Comparison of ENCODE assay signal across 8 cellular contexts in the genomic region with DNA sequence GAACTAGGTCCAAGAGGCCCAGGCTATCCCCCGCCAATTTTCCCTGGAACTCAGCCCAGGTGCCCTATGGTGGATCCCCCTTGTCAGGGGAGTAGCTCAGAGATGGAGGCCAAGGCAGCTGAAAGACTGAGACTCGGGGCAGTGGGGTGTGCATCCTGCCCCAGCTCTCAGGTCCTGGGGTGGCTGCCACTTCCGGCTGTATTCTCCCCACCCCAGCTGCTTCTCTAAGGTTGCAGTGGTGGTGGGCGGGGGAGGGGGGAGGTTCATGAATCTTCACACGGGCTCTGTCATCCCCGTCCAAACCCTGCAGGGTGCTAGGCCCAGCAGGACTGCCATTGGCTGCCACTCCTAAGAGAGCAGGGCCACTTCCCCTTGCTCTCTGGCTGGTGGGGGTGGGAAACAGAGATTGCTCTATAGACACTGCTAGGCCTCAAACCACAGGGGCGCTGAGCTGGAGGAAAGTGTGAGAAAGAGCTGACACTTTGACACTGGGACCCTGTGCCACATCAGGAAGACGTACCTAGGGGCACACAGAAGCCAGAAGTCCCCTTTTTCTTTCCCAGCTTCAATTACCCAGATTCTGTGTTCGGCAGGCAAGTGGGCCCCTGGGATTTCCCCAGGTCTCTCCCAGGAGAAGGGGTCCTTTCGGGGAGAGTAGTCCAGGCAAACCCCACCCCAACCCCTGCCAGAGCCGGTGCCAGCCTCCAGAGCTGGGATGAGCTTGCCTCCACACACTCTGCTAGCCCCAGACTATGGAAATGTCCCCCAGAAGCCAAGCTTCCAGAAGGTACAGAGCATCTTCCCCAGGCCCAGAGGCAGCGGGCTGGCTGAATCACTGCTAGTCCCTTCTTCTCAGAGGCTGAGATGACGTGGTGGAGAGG. TPM values are rescaled to one million over a fixed set of nuclear protein-coding genes. Genes with fewer than 3 reads are reported as not detected.
DNase-seq lines count a peak whose midpoint lies in the region; ATAC-seq and TF ChIP-seq lines count a peak whose summit lies in the region.

No MANE protein-coding gene starts in this region.

- H4K20me1 ChIP-seq in hepatocyte (ENCODE audit: insufficient read depth, poor library complexity, severe bottlenecking), result no peaks in the 10 kb centered on the region

- H3K9me2 ChIP-seq in hepatocyte (replicated peaks; ENCODE audit: insufficient read depth), result no peaks in the 10 kb centered on the region

- WGBS in hepatocyte (ENCODE audit: low lambda C conversion rate, missing lambda C conversion rate), result 74% methylated on average over 10 of the region's 13 CpGs

- H3K4me3 Mint-ChIP-seq in activated naive CD8-positive, alpha-beta T cell treated with anti-CD3 and anti-CD28 coated beads for 36 hours, result peak overlapping the region; percentile 86

- peaks cover 58% of the 10 kb centered on the region for H3K36me3 Mint-ChIP-seq in activated naive CD8-positive, alpha-beta T cell treated with anti-CD3 and anti-CD28 coated beads for 36 hours

- H3K27me3 Mint-ChIP-seq in activated naive CD8-positive, alpha-beta T cell treated with anti-CD3 and anti-CD28 coated beads for 36 hours, result no peaks in the 10 kb centered on the region

- H2AFZ ChIP-seq in hepatocyte, result no peak overlapping the region

- no peaks in the 10 kb centered on the region for H3K36me3 ChIP-seq in hepatocyte (replicated peaks; ENCODE audit: insufficient read depth, low read depth)

- TF ChIP-seq CTCF in hepatocyte (IDR thresholded peaks at IDR 0.05; ENCODE audit: poor library complexity), result no peak

- no peaks in the 10 kb centered on the region for H3K9me3 Mint-ChIP-seq in activated naive CD8-positive, alpha-beta T cell treated with anti-CD3 and anti-CD28 coated beads for 36 hours

- H3K4me1 Mint-ChIP-seq in activated naive CD8-positive, alpha-beta T cell treated with anti-CD3 and anti-CD28 coated beads for 36 hours, result peaks cover 54% of the 10 kb centered on the region

- DNase-seq in T-helper 1 cell (peak; percentile 49 to 93 (median 65)), AG08396 (ENCODE audit: low spot score) (no peak), NCI-H146 treated with DMSO at 0.1 percent for 48 hours (lab: John Stamatoyannopoulos, UW; ENCODE audit: unreplicated experiment) (no peak), hepatocyte (ENCODE audit: low spot score) (no peak)
- DNase-seq in activated naive CD8-positive, alpha-beta T cell treated with anti-CD3 and anti-CD28 coated beads for 36 hours, result peak; percentile 81

- H3K4me3 ChIP-seq in skin epidermis, result peak overlapping the region; percentile 26 to 40 (median 29)
- H3K4me3 ChIP-seq in hepatocyte, result no peak overlapping the region

- no peaks in the 10 kb centered on the region for H3K9me3 ChIP-seq in hepatocyte (ENCODE audit: low read depth)

- H3K79me2 ChIP-seq in hepatocyte, result no peaks in the 10 kb centered on the region

- H3K4me2 ChIP-seq in hepatocyte, result no peak overlapping the region

- H3K27ac Mint-ChIP-seq in activated naive CD8-positive, alpha-beta T cell treated with anti-CD3 and anti-CD28 coated beads for 36 hours, result peak overlapping the region; percentile 89

- ATAC-seq in GM18873 (IDR thresholded peaks at IDR 0.05; ENCODE audit: low FRiP score, unreplicated experiment) (peak; percentile 77), HG03060 (IDR thresholded peaks at IDR 0.05; ENCODE audit: low read depth, unreplicated experiment) (peak; percentile 55)

- H3K27ac ChIP-seq in skin epidermis, result peak overlapping the region in 11 of 21 experiments; percentile 48 to 92 (median 80)
- no peak overlapping the region for H3K27ac ChIP-seq in hepatocyte

- no peaks in the 10 kb centered on the region for H3K27me3 ChIP-seq in hepatocyte

- no peaks in the 10 kb centered on the region for H3K4me1 ChIP-seq in hepatocyte (ENCODE audit: insufficient read depth)

RNA-seq across cellular contexts. Expression of a gene that starts 1.6 kb away (rescaled TPM):
- total RNA-seq in activated naive CD8-positive, alpha-beta T cell treated with anti-CD3 and anti-CD28 coated beads for 36 hours, result 100 to 1,000 TPM; 121 to 123 TPM
- 0.67 and 0.76 TPM in 2 replicates for total RNA-seq in hepatocyte
- polyA plus RNA-seq in hepatocyte, result 0.31 and 0.96 TPM in 2 replicates

RNA-seq across cellular contexts. Expression of a gene that starts 42.6 kb away (rescaled TPM):
- total RNA-seq in activated naive CD8-positive, alpha-beta T cell treated with anti-CD3 and anti-CD28 coated beads for 36 hours, result under 1 TPM; 0.12 to 0.32 TPM
- total RNA-seq in hepatocyte, result 21.9 and 24.1 TPM in 2 replicates
- 15.0 and 23.1 TPM in 2 replicates for polyA plus RNA-seq in hepatocyte

Comparison
In these comparisons a context has a peak if more than half of its experiments do, and no peak if none do; other contexts are left out.
1. DNase-seq: peak in T-helper 1 cell (5 of 5) and activated naive CD8-positive, alpha-beta T cell treated with anti-CD3 and anti-CD28 coated beads for 36 hours (single experiment); none in AG08396 (single experiment), NCI-H146 treated with DMSO at 0.1 percent for 48 hours (single experiment) and hepatocyte (single experiment).
2. RNA of a gene that starts 1.6 kb away (total RNA-seq): 121 to 123 TPM in activated naive CD8-positive, alpha-beta T cell treated with anti-CD3 and anti-CD28 coated beads for 36 hours; 0.67 to 0.76 TPM in hepatocyte; every median in the first group is over 10 times any median in the second.
3. RNA of a gene that starts 42.6 kb away (total RNA-seq): 21.9 to 24.1 TPM in hepatocyte; 0.12 to 0.32 TPM in activated naive CD8-positive, alpha-beta T cell treated with anti-CD3 and anti-CD28 coated beads for 36 hours; every median in the first group is over 10 times any median in the second.